Comparison of ENCODE assay signal across 8 cellular contexts in the genomic region with DNA sequence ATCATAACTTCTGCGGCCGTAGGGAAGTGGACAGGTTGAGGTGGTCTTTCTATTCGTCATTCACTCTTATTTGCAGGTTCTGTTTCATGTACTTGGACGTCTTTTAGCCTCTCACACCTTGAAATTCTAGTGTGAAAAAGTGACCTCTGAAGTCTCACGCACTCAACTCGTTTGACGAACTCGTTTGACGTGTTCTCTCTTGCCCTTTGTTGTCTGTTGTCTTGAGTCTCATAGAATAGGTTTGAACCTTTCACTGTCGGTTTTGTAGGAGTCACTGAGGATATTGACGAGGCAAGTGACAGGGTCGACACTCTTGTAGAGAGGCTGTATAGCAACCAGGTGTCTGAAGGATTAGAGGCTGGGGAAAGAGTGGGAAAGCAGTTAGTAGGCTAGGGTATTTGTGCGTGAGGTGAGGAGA. TPM values are rescaled to one million over a fixed set of nuclear protein-coding genes. Genes with fewer than 3 reads are reported as not detected.
DNase-seq lines count a peak whose midpoint lies in the region; ATAC-seq lines count a peak whose summit lies in the region.

No MANE protein-coding gene starts in this region.

- H2BK12ac ChIP-seq in trophoblast cell (ENCODE audit: low read length) = peak overlapping the region; percentile 42

- CTCF ChIA-PET in activated CD4-positive, alpha-beta memory T cell treated with anti-CD3 and anti-CD28 coated beads, Interleukin-2, amount 10 ng/mL, durations not matched to agents 7 days and 5 days (lab: Charles Lee) = interaction anchor here (0.9 to 1.6 kb wide), 2 partner anchors 9 to 13 kb away, joined by 3 to 4 read pairs; no protein-coding TSS in a partner anchor

- ATAC-seq in GM18873 (IDR thresholded peaks at IDR 0.05; ENCODE audit: low FRiP score, unreplicated experiment) = no peak

- H3K4me2 ChIP-seq in trophoblast cell (ENCODE audit: low read length) = peak overlapping the region; percentile 92

- H3K14ac ChIP-seq in trophoblast cell (ENCODE audit: low read length) = peak overlapping the region; percentile 69

- H3K36me3 ChIP-seq in trophoblast cell (ENCODE audit: control insufficient read depth in 1 of 2, insufficient read depth in 2 of 2, low read length in 2 of 2) = peaks cover 0 to under 1% of the 10 kb centered on the region in 2 experiments

- peak overlapping the region; percentile 80 for H2AFZ ChIP-seq in trophoblast cell (ENCODE audit: insufficient read depth, low read length, poor library complexity)

- no CpG with 5 or more reads among the region's 13 CpGs for WGBS in trophoblast cell (ENCODE audit: extremely low coverage, insufficient coverage, insufficient read length)

- H4K12ac ChIP-seq in trophoblast cell (ENCODE audit: low read depth, low read length) = peak overlapping the region; percentile 37

- H3K79me2 ChIP-seq in trophoblast cell (ENCODE audit: control insufficient read depth, insufficient read depth, low read length, poor library complexity) = peaks cover 19% of the 10 kb centered on the region

- H3K27ac Mint-ChIP-seq in activated CD4-positive, alpha-beta memory T cell treated with anti-CD3 and anti-CD28 coated beads, Interleukin-2, amount 10 ng/mL, durations not matched to agents 7 days and 5 days = peak overlapping the region; percentile 74

- H3K9ac ChIP-seq in trophoblast cell (ENCODE audit: low read length) = peak overlapping the region; percentile 90

- peak overlapping the region; percentile 78 for H3K23ac ChIP-seq in trophoblast cell (ENCODE audit: low read length)

- peak overlapping the region; percentile 95 for H3K27ac ChIP-seq in trophoblast cell (ENCODE audit: low read depth, low read length)

- peaks cover 21% of the 10 kb centered on the region for H3K79me1 ChIP-seq in trophoblast cell (ENCODE audit: low read length)

- H3K4me1 ChIP-seq in trophoblast cell (ENCODE audit: control insufficient read depth in 1 of 2, insufficient read depth in 2 of 2, low read length in 2 of 2) = peaks cover 0 to 6% of the 10 kb centered on the region in 2 experiments

- H3K4me3 Mint-ChIP-seq in activated CD4-positive, alpha-beta memory T cell treated with anti-CD3 and anti-CD28 coated beads, Interleukin-2, amount 10 ng/mL, durations not matched to agents 7 days and 5 days = peak overlapping the region; percentile 96

- H3K9me3 Mint-ChIP-seq in activated CD4-positive, alpha-beta memory T cell treated with anti-CD3 and anti-CD28 coated beads, Interleukin-2, amount 10 ng/mL, durations not matched to agents 7 days and 5 days = no peaks in the 10 kb centered on the region

- peak overlapping the region; percentile 67 for H3K18ac ChIP-seq in trophoblast cell (ENCODE audit: low read length)

- peak overlapping the region; percentile 85 for H2BK5ac ChIP-seq in trophoblast cell (ENCODE audit: low read depth, low read length, poor library complexity)

- H3K27me3 ChIP-seq in trophoblast cell (ENCODE audit: insufficient read depth, low read length) = no peaks in the 10 kb centered on the region

- no peak overlapping the region for H2AK5ac ChIP-seq in trophoblast cell (ENCODE audit: low read length)

- H3K4ac ChIP-seq in trophoblast cell (ENCODE audit: low read depth, low read length) = peak overlapping the region; percentile 75

- POLR2A ChIA-PET in activated CD4-positive, alpha-beta memory T cell treated with anti-CD3 and anti-CD28 coated beads, Interleukin-2, amount 10 ng/mL, durations not matched to agents 7 days and 5 days (lab: Charles Lee) = interaction anchor here (1.0 to 4.0 kb wide), 7 partner anchors 9 to 806 kb away, joined by 3 to 37 read pairs (median 9); partner anchors contain the start of genes ABHD18, C4orf33, LARP1B and MFSD8

- H3K36me3 Mint-ChIP-seq in activated CD4-positive, alpha-beta memory T cell treated with anti-CD3 and anti-CD28 coated beads, Interleukin-2, amount 10 ng/mL, durations not matched to agents 7 days and 5 days (ENCODE audit: low read depth) = peaks cover 7% of the 10 kb centered on the region

- H2BK120ac ChIP-seq in trophoblast cell (ENCODE audit: insufficient read depth, low read length, poor library complexity) = peak overlapping the region; percentile 76

- peaks cover 2% of the 10 kb centered on the region for H3K27me3 Mint-ChIP-seq in activated CD4-positive, alpha-beta memory T cell treated with anti-CD3 and anti-CD28 coated beads, Interleukin-2, amount 10 ng/mL, durations not matched to agents 7 days and 5 days

- peak overlapping the region; percentile 79 for H3K4me3 ChIP-seq in trophoblast cell (ENCODE audit: low read depth, low read length)

- peak overlapping the region; percentile 80 for H4K91ac ChIP-seq in trophoblast cell (ENCODE audit: low read depth, low read length)

- peak; percentile 29 for DNase-seq in SIG-M5 treated with dmso at 0.1 percent for 504 hours (lab: John Stamatoyannopoulos, UW; ENCODE audit: unreplicated experiment)
- DNase-seq in SIG-M5 (lab: John Stamatoyannopoulos, UW) = no peak
- peak; percentile 37 for DNase-seq in NCI-H1105 (lab: John Stamatoyannopoulos, UW)
- peak; percentile 19 for DNase-seq in activated CD4-positive, alpha-beta memory T cell treated with anti-CD3 and anti-CD28 coated beads, Interleukin-2, amount 10 ng/mL, durations not matched to agents 7 days and 5 days
- peak; percentile 58 for DNase-seq in fibroblast of peridontal ligament (ENCODE audit: extremely low read depth)
- DNase-seq in trophoblast cell = peak; percentile 58 to 79
- DNase-seq in hepatic stellate cell (ENCODE audit: low spot score) = no peak

- peak overlapping the region; percentile 78 for H4K8ac ChIP-seq in trophoblast cell (ENCODE audit: low read depth, low read length)

- peaks cover 31% of the 10 kb centered on the region for H3K4me1 Mint-ChIP-seq in activated CD4-positive, alpha-beta memory T cell treated with anti-CD3 and anti-CD28 coated beads, Interleukin-2, amount 10 ng/mL, durations not matched to agents 7 days and 5 days

- H3K9me3 ChIP-seq in trophoblast cell (ENCODE audit: insufficient read depth, low read depth, low read length) = no peaks in the 10 kb centered on the region

RNA-seq across cellular contexts. Expression of gene PGRMC2, which starts 1.1 kb away (rescaled TPM):
- 10 to 100 TPM; 44.3 to 46.0 TPM for total RNA-seq in activated CD4-positive, alpha-beta memory T cell treated with anti-CD3 and anti-CD28 coated beads, Interleukin-2, amount 10 ng/mL, durations not matched to agents 7 days and 5 days
- polyA plus RNA-seq in trophoblast cell (2013) = 223 and 226 TPM in 2 replicates

Comparison
In these comparisons a context has a peak if more than half of its experiments do, and no peak if none do; other contexts are left out.
1. DNase-seq: peak in SIG-M5 treated with dmso at 0.1 percent for 504 hours (single experiment), NCI-H1105 (single experiment), activated CD4-positive, alpha-beta memory T cell treated with anti-CD3 and anti-CD28 coated beads, Interleukin-2, amount 10 ng/mL, durations not matched to agents 7 days and 5 days (single experiment), fibroblast of peridontal ligament (single experiment) and trophoblast cell (2 of 2); none in SIG-M5 (single experiment) and hepatic stellate cell (single experiment).